8 cellular contexts compared by ENCODE assay signal in genomic region chr7:99325597-99326407, GRCh38. TPM values are rescaled to one million over a fixed set of nuclear protein-coding genes. Genes with fewer than 3 reads are reported as not detected.
A peak's percentile ranks its signal among the peaks of the same experiment; 100 is the strongest.
DNase-seq lines count a peak whose midpoint lies in the region; ATAC-seq and TF ChIP-seq lines count a peak whose summit lies in the region.

TSS of gene ARPC1A (plus strand) at chr7:99325898. CDS start at chr7:99333354, 7,456 bp downstream.

- peak within 1 kb of the TSS; percentile 43 to 99 (median 82) for H3K4me3 ChIP-seq in adrenal gland
- H3K4me3 ChIP-seq in heart right ventricle: peak within 1 kb of the TSS; percentile 75 to 100 (median 90)

- in situ Hi-C loops in GM13977 (cut with MboI; ENCODE audit: low pct_unique_long_range_greater_than_20kb, low sequenced_read_pairs, unreplicated experiment): no loop called here

- no peak for TF ChIP-seq CTCF in GM13977 (IDR thresholded peaks at IDR 0.05; ENCODE audit: extremely low read depth, insufficient read depth, missing control alignments)
- peak in 5 of 6 experiments; percentile 16 to 53 (median 38) for TF ChIP-seq CTCF in adrenal gland (IDR thresholded peaks at IDR 0.05)
- TF ChIP-seq CTCF in heart right ventricle (IDR thresholded peaks at IDR 0.05): peak in 5 of 9 donors; percentile 11 to 38 (median 16)
- peak; percentile 54 for TF ChIP-seq CTCF in type B pancreatic cell (conservative IDR thresholded peaks at IDR 0.05)

- WGBS in adrenal gland, 4 donors: 0% methylated on average over 7 to 82 of the region's 82 CpGs
- WGBS in heart right ventricle, 2 donors: 0 to 1% methylated on average over 82 of the region's 82 CpGs

- H3K27ac Mint-ChIP-seq in type B pancreatic cell: peak within 1 kb of the TSS; percentile 90

- DNase-seq in GM13977 (ENCODE audit: low spot score): peak; percentile 97
- DNase-seq in NCI-H146 treated with DMSO at 0.1 percent for 48 hours (lab: John Stamatoyannopoulos, UW; ENCODE audit: unreplicated experiment): peak; percentile 84
- DNase-seq in T-helper 1 cell: peak; percentile 82 to 95 (median 87)
- DNase-seq in adrenal gland: peak; percentile 90 to 95 (median 90)
- DNase-seq in heart right ventricle: peak; percentile 90 to 94
- DNase-seq in posterior cingulate gyrus: peak; percentile 75 to 97 (median 81)
- peak; percentile 95 for DNase-seq in type B pancreatic cell (ENCODE audit: extremely low spot score, unreplicated experiment)

- H3K36me3 ChIP-seq in adrenal gland (replicated peaks in 1 of 2) (no peaks in the 10 kb centered on the region), heart right ventricle (peaks cover 0 to 16% (median 0%) of the 10 kb centered on the region in 9 donors)

- no peaks in the 10 kb centered on the region for H3K9me3 Mint-ChIP-seq in type B pancreatic cell

- intact Hi-C loops in adrenal gland (cut with DNase I) (loop anchor here in 1 of 2 donors (10.0 kb wide), 1 partner anchor 181 kb away; the partner anchor contains the start of gene SMURF1), heart right ventricle (cut with DNase I) (loop anchor here in 1 of 10 donors (1.0 kb wide), 1 partner anchor 183 kb away; no protein-coding TSS in a partner anchor), posterior cingulate gyrus (cut with DNase I) (loop anchor here (5.0 to 10.0 kb wide), 2 partner anchors 79 to 184 kb away; partner anchors contain the start of genes BUD31, PDAP1 and SMURF1)

- TF ChIP-seq POLR2A in adrenal gland (IDR thresholded peaks at IDR 0.05): peak; percentile 32 to 73

- H3K27ac ChIP-seq in adrenal gland (peak within 1 kb of the TSS in 4 of 5 donors; percentile 75 to 84 (median 81)), heart right ventricle (peak within 1 kb of the TSS; percentile 73 to 98 (median 93))

- H3K27me3 ChIP-seq in adrenal gland (no peaks in the 10 kb centered on the region), heart right ventricle (no peaks in the 10 kb centered on the region)

- peaks cover 29% of the 10 kb centered on the region for H3K4me1 Mint-ChIP-seq in type B pancreatic cell (ENCODE audit: unreplicated experiment)

- peaks cover 3% of the 10 kb centered on the region for H3K36me3 Mint-ChIP-seq in type B pancreatic cell

- ATAC-seq in HG02870 (IDR thresholded peaks at IDR 0.05; ENCODE audit: unreplicated experiment) (peak; percentile 82), heart right ventricle (peak; percentile 95 to 97 (median 96))

- peak within 1 kb of the TSS; percentile 92 for H3K4me3 Mint-ChIP-seq in type B pancreatic cell

- peaks cover 29 to 51% of the 10 kb centered on the region in 2 donors for H3K4me1 ChIP-seq in adrenal gland (replicated peaks in 1 of 2)
- H3K4me1 ChIP-seq in heart right ventricle: peaks cover 7 to 65% (median 51%) of the 10 kb centered on the region in 9 donors

- H3K9me3 ChIP-seq in adrenal gland (replicated peaks in 1 of 3): no peaks in the 10 kb centered on the region
- H3K9me3 ChIP-seq in heart right ventricle: no peaks in the 10 kb centered on the region

- no peaks in the 10 kb centered on the region for H3K27me3 Mint-ChIP-seq in type B pancreatic cell

RNA-seq across cellular contexts. Expression of gene ARPC1A, which starts in this region (rescaled TPM):
- 100 to 1,000 TPM; 118 to 156 (median 133) TPM for total RNA-seq in adrenal gland
- 100 to 1,000 TPM; 161 to 214 (median 199) TPM for polyA plus RNA-seq in adrenal gland
- total RNA-seq in heart right ventricle: 100 to 1,000 TPM; 110 to 147 (median 134) TPM
- 100 to 1,000 TPM in 1 of 2 donors, 10 to 100 TPM in 1; 93.1 to 213 TPM for polyA plus RNA-seq in heart right ventricle
- 164 and 209 TPM in 2 replicates for total RNA-seq in type B pancreatic cell (ENCODE audit: low replicate concordance)

Comparison
In these comparisons a context has a peak if more than half of its experiments do, and no peak if none do; other contexts are left out.
1. Peak in every context shown above with its lines: DNase-seq, ATAC-seq, H3K4me3 ChIP-seq and H3K27ac ChIP-seq.